In genomic region chr5:176537608-176538504, GRCh38 we compare ENCODE assay signal across 8 cellular contexts. TPM values are rescaled to one million over a fixed set of nuclear protein-coding genes. Genes with fewer than 3 reads are reported as not detected.
DNase-seq lines count a peak whose midpoint lies in the region; ATAC-seq lines count a peak whose summit lies in the region.

No MANE protein-coding gene starts in this region.

- H3K4me1 ChIP-seq in BLaER1, result peaks cover 78% of the 10 kb centered on the region

- peaks cover 22% of the 10 kb centered on the region for H4K20me1 ChIP-seq in BLaER1

- H3K9me3 ChIP-seq in BLaER1, result no peaks in the 10 kb centered on the region

- H3K36me3 ChIP-seq in BLaER1, result no peaks in the 10 kb centered on the region

- DNase-seq in NCI-H69 (lab: John Stamatoyannopoulos, UW) (peak; percentile 100), cortex of kidney (lab: John Stamatoyannopoulos, UW) (peak; percentile 86), left colon (peak; percentile 98 to 100)
- peak; percentile 96 for DNase-seq in activated CD4-positive, alpha-beta T cell treated with anti-CD3 and anti-CD28 coated beads, Interleukin-2, amount 50 U/mL, for 1 hour
- peak; percentile 99 for DNase-seq in stimulated activated CD4-positive, alpha-beta T cell treated with anti-CD3 and anti-CD28 coated beads, Interleukin-1b, Interleukin-23, amount 100 ng/mL, for 48 hours

- ATAC-seq in GM19372 (IDR thresholded peaks at IDR 0.05; ENCODE audit: low read depth, unreplicated experiment), result peak; percentile 61
- peak; percentile 73 for ATAC-seq in HG03521 (IDR thresholded peaks at IDR 0.05; ENCODE audit: unreplicated experiment)
- peak; percentile 66 for ATAC-seq in left colon

- peak overlapping the region; percentile 85 for H3K4me2 ChIP-seq in BLaER1

- H3K27me3 ChIP-seq in BLaER1, result no peaks in the 10 kb centered on the region

- peak overlapping the region; percentile 100 for H3K9ac ChIP-seq in BLaER1

- H3K4me3 ChIP-seq in BLaER1, result peak overlapping the region; percentile 88

- intact Hi-C loops in left colon (cut with DNase I, micrococcal nuclease), result no loop called here

- H3K27ac ChIP-seq in BLaER1, result peak overlapping the region; percentile 100

RNA-seq across cellular contexts. Expression of gene RNF44, which starts 0.7 kb away (rescaled TPM):
- 10 to 100 TPM; 72.5 to 79.6 TPM for total RNA-seq in left colon

RNA-seq across cellular contexts. Expression of gene CDHR2, which starts 11.3 kb away (rescaled TPM):
- total RNA-seq in left colon, result 100 to 1,000 TPM in 1 of 2 donors, 10 to 100 TPM in 1; 93.4 to 141 TPM

Comparison
In these comparisons a context has a peak if more than half of its experiments do, and no peak if none do; other contexts are left out.
1. Peak in every context shown above with its lines: DNase-seq, ATAC-seq, H3K4me3 ChIP-seq and H3K27ac ChIP-seq.